In the genomic region with DNA sequence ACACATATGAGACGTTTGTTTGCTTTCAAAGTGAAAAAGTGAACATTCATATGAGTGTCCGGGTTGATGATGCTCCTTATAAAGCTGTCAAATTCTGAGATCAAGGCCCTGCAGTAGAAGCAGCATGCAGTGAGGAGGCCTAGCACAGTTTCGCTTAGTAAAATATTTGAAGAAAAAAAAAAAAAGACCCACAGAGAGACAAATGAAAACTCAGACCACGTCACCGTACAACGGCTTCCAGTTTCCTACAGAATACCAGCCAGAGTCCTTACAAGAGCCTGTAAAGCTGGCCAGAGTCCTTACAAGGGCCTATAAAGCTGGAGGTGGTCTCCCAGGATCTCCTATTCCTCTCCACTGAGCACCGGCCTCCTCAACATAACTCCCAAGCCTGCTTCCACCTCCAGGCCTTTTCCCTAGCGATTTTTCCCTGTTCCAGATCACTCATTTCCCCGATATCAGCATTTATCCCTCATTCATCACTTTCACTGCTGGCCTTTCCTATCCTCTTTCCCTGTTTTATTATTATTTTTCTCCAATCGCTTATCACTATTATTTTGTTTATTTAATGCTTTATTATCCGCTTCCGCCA, we compare ENCODE assay signal across 8 cellular contexts. TPM values are rescaled to one million over a fixed set of nuclear protein-coding genes. Genes with fewer than 3 reads are reported as not detected.
DNase-seq lines count a peak whose midpoint lies in the region; ATAC-seq and TF ChIP-seq lines count a peak whose summit lies in the region.

No MANE protein-coding gene starts in this region.

- H3K27me3 Mint-ChIP-seq in MCF 10A (ENCODE audit: insufficient read depth, unreplicated experiment), result no peaks in the 10 kb centered on the region

- no peaks in the 10 kb centered on the region for H3K9me3 ChIP-seq in Peyer's patch

- H3K27me3 ChIP-seq in Peyer's patch, result no peaks in the 10 kb centered on the region

- POLR2A ChIA-PET in MCF 10A (lab: Yijun Ruan, JAX), result interaction anchor here (0.6 to 5.0 kb wide), 21 partner anchors 9 to 613 kb away, joined by 3 to 76 read pairs (median 6); a partner anchor contains a TSS

- ATAC-seq in stimulated activated effector memory CD8-positive, alpha-beta T cell treated with anti-CD3 and anti-CD28 coated beads, Interleukin-12 subunit alpha, Interleukin-12 subunit beta, amount 100 ng/mL, for 72 hours, result peak; percentile 42
- ATAC-seq in GM18511 (IDR thresholded peaks at IDR 0.05; ENCODE audit: unreplicated experiment) (no peak), HG02973 (IDR thresholded peaks at IDR 0.05; ENCODE audit: unreplicated experiment) (no peak)

- H3K4me3 ChIP-seq in Peyer's patch, result peak overlapping the region; percentile 58 to 84 (median 83)

- H3K27ac Mint-ChIP-seq in MCF 10A (ENCODE audit: low read depth, unreplicated experiment), result peak overlapping the region; percentile 98
- H3K27ac Mint-ChIP-seq in stimulated activated effector memory CD8-positive, alpha-beta T cell treated with anti-CD3 and anti-CD28 coated beads, Interleukin-12 subunit alpha, Interleukin-12 subunit beta, amount 100 ng/mL, for 72 hours, result peak overlapping the region; percentile 98

- DNase-seq in Caki2 (ENCODE audit: low read depth), result peak; percentile 65
- peak; percentile 48 for DNase-seq in HCEC 1CT
- peak in 2 of 3 donors; percentile 52 to 68 for DNase-seq in Peyer's patch
- DNase-seq in MCF 10A (ENCODE audit: unreplicated experiment), result peak; percentile 44
- DNase-seq in left kidney (ENCODE audit: low read depth, low spot score), result peak; percentile 70
- DNase-seq in stimulated activated effector memory CD8-positive, alpha-beta T cell treated with anti-CD3 and anti-CD28 coated beads, Interleukin-12 subunit alpha, Interleukin-12 subunit beta, amount 100 ng/mL, for 72 hours (ENCODE audit: low spot score in 2 of 2), result peak in 1 of 2 donors; percentile 69

- peaks cover 0 to 27% (median 4%) of the 10 kb centered on the region in 4 donors for H3K4me1 ChIP-seq in Peyer's patch

- H3K4me3 Mint-ChIP-seq in MCF 10A (ENCODE audit: unreplicated experiment), result peak overlapping the region; percentile 84
- peak overlapping the region; percentile 82 for H3K4me3 Mint-ChIP-seq in stimulated activated effector memory CD8-positive, alpha-beta T cell treated with anti-CD3 and anti-CD28 coated beads, Interleukin-12 subunit alpha, Interleukin-12 subunit beta, amount 100 ng/mL, for 72 hours

- peaks cover 32% of the 10 kb centered on the region for H3K4me1 Mint-ChIP-seq in MCF 10A (ENCODE audit: insufficient read depth, unreplicated experiment)
- H3K4me1 Mint-ChIP-seq in stimulated activated effector memory CD8-positive, alpha-beta T cell treated with anti-CD3 and anti-CD28 coated beads, Interleukin-12 subunit alpha, Interleukin-12 subunit beta, amount 100 ng/mL, for 72 hours, result peaks cover 61% of the 10 kb centered on the region

- peaks cover 47% of the 10 kb centered on the region for H3K36me3 Mint-ChIP-seq in MCF 10A (ENCODE audit: insufficient read depth, unreplicated experiment)
- H3K36me3 Mint-ChIP-seq in stimulated activated effector memory CD8-positive, alpha-beta T cell treated with anti-CD3 and anti-CD28 coated beads, Interleukin-12 subunit alpha, Interleukin-12 subunit beta, amount 100 ng/mL, for 72 hours, result peaks cover 75% of the 10 kb centered on the region

- BruUV-seq in MCF 10A (replicated peaks; lab: Mats Ljungman, UMichigan), result no TSS peak

- in situ Hi-C loops in Caki2 (cut with HindIII; ENCODE audit: low pct_unique_long_range_greater_than_20kb, low sequenced_read_pairs), result loop anchor here (25.0 kb wide), 1 partner anchor 199 kb away; no protein-coding TSS in a partner anchor

- no peaks in the 10 kb centered on the region for H3K9me3 Mint-ChIP-seq in MCF 10A (ENCODE audit: unreplicated experiment)
- H3K9me3 Mint-ChIP-seq in stimulated activated effector memory CD8-positive, alpha-beta T cell treated with anti-CD3 and anti-CD28 coated beads, Interleukin-12 subunit alpha, Interleukin-12 subunit beta, amount 100 ng/mL, for 72 hours, result no peaks in the 10 kb centered on the region

- CTCF ChIA-PET in MCF 10A (lab: Yijun Ruan, JAX), result interaction anchor here (0.6 to 0.7 kb wide), 7 partner anchors 20 to 1079 kb away, joined by 3 to 5 read pairs (median 3); no protein-coding TSS in a partner anchor

- intact Hi-C loops in MCF 10A (cut with micrococcal nuclease), result loop anchor here (1.0 to 10.0 kb wide), 6 partner anchors 15 to 362 kb away; a partner anchor contains a TSS

- no peaks in the 10 kb centered on the region for H3K36me3 ChIP-seq in Peyer's patch

- TF ChIP-seq CTCF in Peyer's patch (IDR thresholded peaks at IDR 0.05) (no peak), MCF 10A (IDR thresholded peaks at IDR 0.05; ENCODE audit: unreplicated experiment) (no peak)

- H3K27ac ChIP-seq in Peyer's patch, result peak overlapping the region; percentile 88 to 96 (median 91)

- TF ChIP-seq POLR2A in Peyer's patch (IDR thresholded peaks at IDR 0.05), result no peak

RNA-seq across cellular contexts. Expression of a gene that starts 1.5 kb away (rescaled TPM):
- 136 and 165 TPM in 2 replicates for total RNA-seq in Caki2 (2014; rRNA removed; shearing (Covaris generic); ENCODE audit: low replicate concordance)
- total RNA-seq in Peyer's patch (10 to 100 TPM; 46.1 to 74.3 (median 57.6) TPM), MCF 10A (2022) (71.7 and 75.4 TPM in 2 replicates)

RNA-seq across cellular contexts. Expression of a gene that starts 36.6 kb away (rescaled TPM):
- total RNA-seq in Caki2 (2014; rRNA removed; shearing (Covaris generic); ENCODE audit: low replicate concordance), result 0.47 TPM in 1 of 2 replicates, not detected in the other
- total RNA-seq in Peyer's patch, result not detected
- not detected in 2 replicates for total RNA-seq in MCF 10A (2022)
